Comparison of ENCODE assay signal across 7 cellular contexts in the genomic region with DNA sequence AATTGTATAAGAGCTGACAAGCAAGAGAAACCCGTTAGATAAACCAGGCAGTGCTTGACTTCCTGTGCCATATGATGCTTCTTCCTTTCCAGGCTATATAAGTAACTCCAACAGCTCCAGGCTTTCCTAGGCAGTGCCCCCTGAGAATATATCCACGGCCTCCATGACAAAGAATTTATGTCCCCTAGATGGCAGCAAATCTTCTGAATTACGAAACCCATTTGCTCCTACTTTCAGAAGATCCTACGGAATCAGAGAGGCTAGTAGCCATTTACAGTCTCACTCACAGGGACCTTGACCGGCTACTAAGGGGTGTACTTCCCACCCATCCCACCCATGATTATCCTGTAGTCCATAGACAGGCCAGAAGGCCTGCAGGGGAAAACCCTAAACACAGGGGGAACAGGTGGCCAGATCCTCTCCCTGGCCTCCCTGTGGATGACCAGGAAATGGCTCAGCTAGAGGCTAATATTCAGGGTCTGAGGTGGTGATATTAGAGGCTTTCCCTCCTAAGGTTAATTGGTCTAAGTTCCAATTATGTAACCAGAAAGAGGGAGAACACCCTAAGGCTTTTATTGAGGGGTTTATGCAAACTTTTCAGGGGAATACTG.
A peak's percentile ranks its signal among the peaks of the same experiment; 100 is the strongest.
DNase-seq lines count a peak whose midpoint lies in the region; ATAC-seq and TF ChIP-seq lines count a peak whose summit lies in the region.

No MANE protein-coding gene starts in this region.

- CTCF ChIA-PET in GM10248 (lab: Yijun Ruan, JAX) = interaction anchor here (0.8 to 2.4 kb wide), 10 partner anchors 10 to 347 kb away, joined by 3 to 16 read pairs (median 5); no protein-coding TSS in a partner anchor

- peak; percentile 19 for TF ChIP-seq CTCF in GM10248 (IDR thresholded peaks at IDR 0.05; ENCODE audit: control extremely low read depth, extremely low read depth, low read depth, missing control alignments)
- TF ChIP-seq CTCF in nephron progenitor cell (IDR thresholded peaks at IDR 0.05) = peak; percentile 43

- DNase-seq in GM10248 (ENCODE audit: extremely low spot score) (no peak), NCI-H1092 (lab: John Stamatoyannopoulos, UW) (peak; percentile 25), dermis blood vessel endothelial cell (peak; percentile 48), nephron progenitor cell (peak; percentile 15), SKM-1 treated with dmso at 0.1 percent for 144 hours (lab: John Stamatoyannopoulos, UW; ENCODE audit: unreplicated experiment) (no peak), occipital lobe (lab: John Stamatoyannopoulos, UW) (no peak)

- peaks cover 19% of the 10 kb centered on the region for H3K4me1 Mint-ChIP-seq in nephron progenitor cell

- POLR2A ChIA-PET in GM10248 (lab: Yijun Ruan, JAX) = no interaction called here

- peaks cover 14% of the 10 kb centered on the region for H3K27me3 Mint-ChIP-seq in nephron progenitor cell (ENCODE audit: low read depth, poor library complexity)

- H3K36me3 Mint-ChIP-seq in nephron progenitor cell (ENCODE audit: low read depth) = no peaks in the 10 kb centered on the region

- no peak for ATAC-seq in GM21825 (IDR thresholded peaks at IDR 0.05; ENCODE audit: unreplicated experiment)

- H3K4me3 Mint-ChIP-seq in nephron progenitor cell = no peak overlapping the region

- H3K9me3 Mint-ChIP-seq in nephron progenitor cell = peaks cover 6% of the 10 kb centered on the region

- H3K27ac Mint-ChIP-seq in nephron progenitor cell = no peak overlapping the region

Comparison
In these comparisons a context has a peak if more than half of its experiments do, and no peak if none do; other contexts are left out.
1. DNase-seq: peak in NCI-H1092 (single experiment), dermis blood vessel endothelial cell (single experiment) and nephron progenitor cell (single experiment); none in GM10248 (single experiment), SKM-1 treated with dmso at 0.1 percent for 144 hours (single experiment) and occipital lobe (single experiment).